Comparison of ENCODE assay signal across 12 cellular contexts in genomic region chr12:14846042-14846587, GRCh38. TPM values are rescaled to one million over a fixed set of nuclear protein-coding genes. Genes with fewer than 3 reads are reported as not detected.
DNase-seq lines count a peak whose midpoint lies in the region; ATAC-seq, FAIRE-seq and TF ChIP-seq lines count a peak whose summit lies in the region.
"Had no signal": no experiment of that assay in that cellular context is flagged by ENCODE, and none has a peak within 500 bp of the region (broad histone marks: within the 10 kb centered on the region; RNA-seq: fewer than 3 reads in every experiment).

No MANE protein-coding gene starts in this region.

- peak; percentile 32 for FAIRE-seq in astrocyte (lab: Jason Lieb, UNC)

- H4K20me1 ChIP-seq in astrocyte (ENCODE audit: insufficient read depth, low read length): no peaks in the 10 kb centered on the region

- H3K36me3 ChIP-seq in astrocyte (ENCODE audit: insufficient read depth, low read length): no peaks in the 10 kb centered on the region
- no peaks in the 10 kb centered on the region for H3K36me3 ChIP-seq in lower lobe of right lung
- H3K36me3 ChIP-seq in adrenal gland (replicated peaks in 1 of 2): no peaks in the 10 kb centered on the region

- no peak overlapping the region for H3K27ac Mint-ChIP-seq in astrocyte (ENCODE audit: unreplicated experiment)

- intact Hi-C loops in lower lobe of right lung (cut with DNase I) (loop anchor here (5.0 kb wide), 1 partner anchor 151 kb away; no protein-coding TSS in a partner anchor), adrenal gland (cut with DNase I) (loop anchor here (5.0 to 10.0 kb wide), 2 partner anchors 149 to 151 kb away; no protein-coding TSS in a partner anchor)

- H3K9me3 ChIP-seq in astrocyte (ENCODE audit: insufficient read depth, low read depth, low read length): no peaks in the 10 kb centered on the region
- no peaks in the 10 kb centered on the region for H3K9me3 ChIP-seq in lower lobe of right lung
- H3K9me3 ChIP-seq in adrenal gland (replicated peaks in 1 of 3): no peaks in the 10 kb centered on the region

- no peak overlapping the region for H3K4me3 Mint-ChIP-seq in astrocyte (ENCODE audit: unreplicated experiment)
- H3K4me3 Mint-ChIP-seq: central memory CD8-positive, alpha-beta T cell had no signal

- H3K9ac ChIP-seq in astrocyte (ENCODE audit: low read length): no peak overlapping the region

- H3K4me3 ChIP-seq in astrocyte (ENCODE audit: insufficient read depth, low read depth, low read length) (no peak overlapping the region), lower lobe of right lung (no peak overlapping the region), adrenal gland (no peak overlapping the region)

- WGBS in adrenal gland, 4 donors: 34 to 36% (median 34%) methylated on average over 3 of the region's 3 CpGs

- peaks cover 20% of the 10 kb centered on the region for H3K4me1 ChIP-seq in astrocyte (ENCODE audit: insufficient read depth, low read length)
- H3K4me1 ChIP-seq in lower lobe of right lung: peaks cover 45% of the 10 kb centered on the region
- peaks cover 33% of the 10 kb centered on the region in 2 donors for H3K4me1 ChIP-seq in adrenal gland (replicated peaks in 1 of 2)

- no peak overlapping the region for H3K4me2 ChIP-seq in astrocyte (ENCODE audit: low read length)

- no peak overlapping the region for H2AFZ ChIP-seq in astrocyte (ENCODE audit: low read depth, low read length)

- H3K4me1 Mint-ChIP-seq in astrocyte (ENCODE audit: low read depth, unreplicated experiment): peaks cover 23% of the 10 kb centered on the region

- H3K27me3 ChIP-seq in astrocyte (ENCODE audit: insufficient read depth, low read length) (no peaks in the 10 kb centered on the region), lower lobe of right lung (ENCODE audit: low read depth) (no peaks in the 10 kb centered on the region), adrenal gland (no peaks in the 10 kb centered on the region)

- H3K36me3 Mint-ChIP-seq in astrocyte (ENCODE audit: low read depth, unreplicated experiment): peaks cover 1% of the 10 kb centered on the region

- DNase-seq in AML-193 (lab: John Stamatoyannopoulos, UW) (peak; percentile 59 to 62), MV-4-11 (lab: John Stamatoyannopoulos, UW) (peak; percentile 25), astrocyte (ENCODE audit: low read depth) (peak; percentile 73), lower lobe of right lung (no peak), adrenal gland (no peak), EL (no peak)
- DNase-seq in activated naive CD4-positive, alpha-beta T cell treated with Interleukin-2 at 50 U/mL for 16 hours: no peak
- DNase-seq: Karpas-422; NK-92 treated with Interleukin-12 subunit alpha and Interleukin-12 subunit beta, amount 100 ng/mL, for 24 hours had no signal

- H3K9me3 Mint-ChIP-seq in astrocyte (ENCODE audit: unreplicated experiment): no peaks in the 10 kb centered on the region
- H3K9me3 Mint-ChIP-seq: central memory CD8-positive, alpha-beta T cell had no signal

- no peak for TF ChIP-seq POLR2A in adrenal gland (IDR thresholded peaks at IDR 0.05)

- H3K27me3 Mint-ChIP-seq in astrocyte (ENCODE audit: low read depth, unreplicated experiment): no peaks in the 10 kb centered on the region
- H3K27me3 Mint-ChIP-seq: central memory CD8-positive, alpha-beta T cell had no signal

- ATAC-seq in lower lobe of right lung (peak; percentile 69 to 87), GM18511 (IDR thresholded peaks at IDR 0.05; ENCODE audit: unreplicated experiment) (no peak)

- TF ChIP-seq CTCF in astrocyte (IDR thresholded peaks at IDR 0.05; ENCODE audit: insufficient read depth, low read depth, low read length): no peak
- TF ChIP-seq CTCF in lower lobe of right lung (IDR thresholded peaks at IDR 0.05): no peak
- TF ChIP-seq CTCF in adrenal gland (IDR thresholded peaks at IDR 0.05): no peak

- no peaks in the 10 kb centered on the region for H3K79me2 ChIP-seq in astrocyte (ENCODE audit: insufficient read depth, low read length)

- H3K27ac ChIP-seq in astrocyte (ENCODE audit: low read depth, low read length) (no peak overlapping the region), lower lobe of right lung (peak overlapping the region; percentile 32), adrenal gland (peak overlapping the region in 2 of 5 donors; percentile 39 to 60)

RNA-seq across cellular contexts. Expression of gene ART4, which starts 2.8 kb away (rescaled TPM):
- total RNA-seq in astrocyte: not detected in 2 replicates
- total RNA-seq in lower lobe of right lung: 3.7 TPM
- total RNA-seq in adrenal gland: 10 to 100 TPM in 1 of 8 donors, 1 to 10 TPM in 6, under 1 TPM in 1; 0.66 to 15.2 (median 5.1) TPM
- polyA plus RNA-seq in adrenal gland: 1 to 10 TPM in 1 of 3 donors, under 1 TPM in 2; 0.51 to 5.9 (median 0.88) TPM
- total RNA-seq: osteoblast had no signal

RNA-seq across cellular contexts. Expression of gene SMCO3, which starts 32.1 kb away (rescaled TPM):
- total RNA-seq in astrocyte (0.57 and 0.84 TPM in 2 replicates), lower lobe of right lung (0.68 TPM), adrenal gland (under 1 TPM in 6 of 8 donors, not detected in 2; 0.21 to 0.41 (median 0.28) TPM)
- polyA plus RNA-seq in adrenal gland: under 1 TPM in 2 of 3 donors, not detected in 1; 0.20 to 0.24 TPM

RNA-seq across cellular contexts. Expression of gene MGP, which starts 39.5 kb away (rescaled TPM):
- total RNA-seq in astrocyte (not detected in 2 replicates), lower lobe of right lung (464 TPM), adrenal gland (1,000 to 10,000 TPM; 1,007 to 2,003 (median 1,366) TPM)
- 1,000 to 10,000 TPM in 2 of 3 donors, 100 to 1,000 TPM in 1; 999 to 1,170 (median 1,064) TPM for polyA plus RNA-seq in adrenal gland

RNA-seq across cellular contexts. Expression of gene C12orf60, which starts 42.6 kb away (rescaled TPM):
- total RNA-seq in astrocyte (1.7 and 2.0 TPM in 2 replicates), lower lobe of right lung (0.77 TPM), adrenal gland (1 to 10 TPM; 2.6 to 9.3 (median 4.5) TPM)
- 10 to 100 TPM in 1 of 3 donors, 1 to 10 TPM in 2; 3.1 to 12.5 (median 4.8) TPM for polyA plus RNA-seq in adrenal gland

RNA-seq across cellular contexts. Expression of gene WBP11, which starts 42.8 kb away (rescaled TPM):
- total RNA-seq in astrocyte: 67.1 and 72.1 TPM in 2 replicates
- 49.3 TPM for total RNA-seq in lower lobe of right lung
- 100 to 1,000 TPM in 1 of 8 donors, 10 to 100 TPM in 7; 11.5 to 103 (median 43.3) TPM for total RNA-seq in adrenal gland
- 100 to 1,000 TPM in 1 of 3 donors, 10 to 100 TPM in 2; 16.6 to 112 (median 20.2) TPM for polyA plus RNA-seq in adrenal gland

Comparison
In these comparisons a context has a peak if more than half of its experiments do, and no peak if none do; other contexts are left out.
1. DNase-seq: peak in AML-193 (2 of 2), MV-4-11 (single experiment) and astrocyte (single experiment); none in lower lobe of right lung (single experiment), activated naive CD4-positive, alpha-beta T cell treated with Interleukin-2 at 50 U/mL for 16 hours (single experiment), adrenal gland (0 of 7) and EL (single experiment).
2. RNA of gene MGP, which starts 39.5 kb away (total RNA-seq): 1,007 to 2,003 TPM in adrenal gland and 464 TPM in lower lobe of right lung (single experiment); not detected in astrocyte; every median in the first group is over 100 times any median in the second.